25 cellular contexts compared by ENCODE assay signal in the genomic region with DNA sequence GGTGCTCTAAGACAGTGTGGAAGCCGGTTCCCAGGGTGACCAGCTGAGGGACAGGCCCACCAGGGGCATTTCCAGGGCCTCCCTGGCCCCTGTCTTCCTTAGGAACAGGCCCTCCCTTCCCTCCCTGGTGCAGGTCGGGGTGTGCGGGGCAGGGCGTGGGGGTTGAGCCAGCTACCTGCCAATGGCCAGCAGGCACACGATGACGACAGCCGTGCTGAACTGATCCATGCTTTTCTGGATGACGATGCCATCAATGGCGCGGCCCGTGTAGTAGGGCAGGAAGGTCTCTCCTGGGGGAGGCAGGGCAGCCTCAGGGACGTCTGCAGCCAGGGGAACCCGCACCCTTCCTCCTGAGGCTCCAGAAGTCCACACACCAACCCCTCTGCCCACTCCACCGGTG. TPM values are rescaled to one million over a fixed set of nuclear protein-coding genes. Genes with fewer than 3 reads are reported as not detected.
DNase-seq lines count a peak whose midpoint lies in the region; ATAC-seq, FAIRE-seq and TF ChIP-seq lines count a peak whose summit lies in the region.
"Had no signal": no experiment of that assay in that cellular context is flagged by ENCODE, and none has a peak within 500 bp of the region (broad histone marks: within the 10 kb centered on the region; RNA-seq: fewer than 3 reads in every experiment).

No MANE protein-coding gene starts in this region.

- no peak overlapping the region for H3K4ac ChIP-seq in neuronal stem cell (ENCODE audit: low read length)

- TF ChIP-seq POLR2A in A549 (IDR thresholded peaks at IDR 0.05; ENCODE audit: low read length) = no peak

- TF ChIP-seq RAD21 in A549 (conservative IDR thresholded peaks at IDR 0.05 in 1 of 2, IDR thresholded peaks at IDR 0.05 in 1 of 2) = no peak

- no peak overlapping the region for H3K18ac ChIP-seq in neuronal stem cell (ENCODE audit: low read length)

- no peak overlapping the region for H2BK120ac ChIP-seq in neuronal stem cell (ENCODE audit: low read depth, low read length)

- no peaks in the 10 kb centered on the region for H3K9me3 ChIP-seq in A549
- peaks cover 0 to 2% of the 10 kb centered on the region in 2 donors for H3K9me3 ChIP-seq in neuronal stem cell (replicated peaks in 1 of 2; ENCODE audit: control insufficient read depth in 2 of 2, insufficient read depth in 1 of 2, low read depth in 1 of 2, low read length in 2 of 2)
- H3K9me3 ChIP-seq: BLaER1 treated with 17β-estradiol and CSF1 and Interleukin-3, amounts not matched to agents 10 nM and 100 nM; Caco-2 had no signal

- peak overlapping the region; percentile 31 for H3K14ac ChIP-seq in neuronal stem cell (ENCODE audit: low read length)

- H3K23ac ChIP-seq in neuronal stem cell (ENCODE audit: low read depth, low read length, poor library complexity) = no peak overlapping the region

- TF ChIP-seq CTCF in A549 (IDR thresholded peaks at IDR 0.05) (no peak), osteocyte (IDR thresholded peaks at IDR 0.05) (no peak)

- FAIRE-seq in A549 (lab: Jason Lieb, UNC) = no peak
- FAIRE-seq: GM12891, GM18507, HTR-8/SVneo had no signal

- no peak overlapping the region for H3K4me3 Mint-ChIP-seq in osteocyte (ENCODE audit: unreplicated experiment)
- H3K4me3 Mint-ChIP-seq: CD4-positive, alpha-beta memory T cell; GM23338 had no signal

- TF ChIP-seq EP300 in A549 (IDR thresholded peaks at IDR 0.05) = no peak

- no peaks in the 10 kb centered on the region for H3K79me1 ChIP-seq in neuronal stem cell (ENCODE audit: low read depth, low read length)

- no peak overlapping the region for H4K8ac ChIP-seq in neuronal stem cell (ENCODE audit: low read depth, low read length)

- WGBS in A549 (ENCODE audit: missing lambda C conversion rate) = 84% methylated on average over 10 of the region's 14 CpGs
- WGBS in neuronal stem cell (ENCODE audit: extremely low coverage in 2 of 2, insufficient read length in 2 of 2, insufficient replicate concordance in 1 of 2), 2 donors = no CpG with 5 or more reads among the region's 14 CpGs

- H2BK12ac ChIP-seq in neuronal stem cell (ENCODE audit: low read length) = peak overlapping the region; percentile 7

- no peaks in the 10 kb centered on the region for H3K9me3 Mint-ChIP-seq in osteocyte (ENCODE audit: unreplicated experiment)
- H3K9me3 Mint-ChIP-seq: CD4-positive, alpha-beta memory T cell; GM23338 had no signal

- peaks cover 42% of the 10 kb centered on the region for H3K4me1 ChIP-seq in A549
- peaks cover under 1 to 7% of the 10 kb centered on the region in 2 donors for H3K4me1 ChIP-seq in neuronal stem cell (ENCODE audit: control insufficient read depth in 2 of 2, insufficient read depth in 1 of 2, low read depth in 1 of 2, low read length in 2 of 2)

- H2BK15ac ChIP-seq in neuronal stem cell (ENCODE audit: low read length) = peak overlapping the region; percentile 14

- in situ Hi-C loops in G401 (cut with HindIII; ENCODE audit: low sequenced_read_pairs) = no loop called here

- H3K27ac ChIP-seq in A549 (peak overlapping the region; percentile 35 to 72; a peak in 5 of 6 replicates), angular gyrus (ENCODE audit: low read depth, low read length) (peak overlapping the region; percentile 19), neuronal stem cell (replicated peaks; ENCODE audit: low read length) (no peak overlapping the region)
- H3K27ac ChIP-seq: KMS-11, SK-N-MC had no signal

- H4K91ac ChIP-seq in neuronal stem cell (ENCODE audit: low read depth, low read length, poor library complexity) = no peak overlapping the region

- no peaks in the 10 kb centered on the region for H3K27me3 Mint-ChIP-seq in osteocyte (ENCODE audit: unreplicated experiment)
- H3K27me3 Mint-ChIP-seq: CD4-positive, alpha-beta memory T cell had no signal

- H3K36me3 Mint-ChIP-seq in osteocyte (ENCODE audit: unreplicated experiment) = no peaks in the 10 kb centered on the region
- H3K36me3 Mint-ChIP-seq: CD4-positive, alpha-beta memory T cell had no signal

- H3K36me3 ChIP-seq in neuronal stem cell (replicated peaks in 1 of 2; ENCODE audit: control insufficient read depth in 2 of 2, insufficient read depth in 2 of 2, low read length in 2 of 2) = no peaks in the 10 kb centered on the region

- DNase-seq in A549 (ENCODE audit: low read depth in 1 of 2, low spot score in 1 of 2) (no peak), G401 (ENCODE audit: low spot score) (peak; percentile 28), neuronal stem cell (ENCODE audit: low spot score) (no peak), osteocyte (ENCODE audit: extremely low spot score, unreplicated experiment) (no peak), AG20443 (ENCODE audit: low spot score) (no peak), NCI-H2081 treated with DMSO at 0.1 percent for 48 hours (lab: John Stamatoyannopoulos, UW) (no peak)
- DNase-seq: Caco-2; CD4-positive, alpha-beta memory T cell; DND-41; NCI-H1417; NCI-H1694 treated with DMSO at 0.1 percent for 48 hours; NCI-H2107; NCI-H446 treated with DMSO at 0.1 percent for 48 hours; NCI-H526 treated with DMSO at 0.1 percent for 48 hours; OCI-M1; SHP77 treated with DMSO at 0.1 percent for 48 hours had no signal

- ATAC-seq in A549 = no peak
- ATAC-seq: GM23338, HCT116 had no signal

- no peak overlapping the region for H2AFZ ChIP-seq in neuronal stem cell (ENCODE audit: low read length)
- H2AFZ ChIP-seq: GM23338 had no signal

- no peak overlapping the region for H3K27ac Mint-ChIP-seq in osteocyte (ENCODE audit: unreplicated experiment)
- H3K27ac Mint-ChIP-seq: CD4-positive, alpha-beta memory T cell; GM23338 had no signal

- H3K9ac ChIP-seq in neuronal stem cell (ENCODE audit: low read depth, low read length, poor library complexity) = peak overlapping the region; percentile 57
- H3K9ac ChIP-seq: KMS-11 had no signal

- H3K27me3 ChIP-seq in neuronal stem cell (ENCODE audit: control insufficient read depth in 3 of 3, insufficient read depth in 3 of 3, low read depth in 1 of 3, low read length in 3 of 3) = no peaks in the 10 kb centered on the region
- H3K27me3 ChIP-seq: BLaER1 treated with 17β-estradiol and CSF1 and Interleukin-3, amounts not matched to agents 10 nM and 100 nM had no signal

- H3K4me1 Mint-ChIP-seq in osteocyte (ENCODE audit: unreplicated experiment) = peaks cover 38% of the 10 kb centered on the region
- H3K4me1 Mint-ChIP-seq: GM23338 had no signal

- H3K4me2 ChIP-seq in A549 = no peak overlapping the region
- no peak overlapping the region for H3K4me2 ChIP-seq in neuronal stem cell (ENCODE audit: insufficient read depth, low read length, poor library complexity, severe bottlenecking)
- H3K4me2 ChIP-seq: GM23338, KMS-11 had no signal

- H3K4me3 ChIP-seq in A549 = no peak overlapping the region
- no peak overlapping the region for H3K4me3 ChIP-seq in neuronal stem cell (ENCODE audit: low read length in 2 of 2)
- H3K4me3 ChIP-seq: BLaER1 treated with 17β-estradiol and CSF1 and Interleukin-3, amounts not matched to agents 10 nM and 100 nM; GM23338; SK-N-MC had no signal

- CTCF ChIA-PET in A549 (lab: Yijun Ruan, JAX) = interaction anchor here (0.6 to 25.9 kb wide), 10 partner anchors 13 to 312 kb away, joined by 3 to 522 read pairs (median 5); no protein-coding TSS in a partner anchor

- H2BK5ac ChIP-seq in neuronal stem cell (ENCODE audit: low read length) = peak overlapping the region; percentile 72

- POLR2A ChIA-PET in A549 (lab: Yijun Ruan, JAX) = interaction anchor here (0.6 kb wide), 1 partner anchor 52 kb away, joined by 4 read pairs; no protein-coding TSS in a partner anchor

- H2AK5ac ChIP-seq in neuronal stem cell (ENCODE audit: low read depth, low read length) = no peak overlapping the region

TF ChIP-seq in A549, 52 proteins besides CTCF, POLR2A, EP300 and RAD21 (continues in another document):
- TF ChIP-seq ESRRA (IDR thresholded peaks at IDR 0.05; ENCODE audit: borderline replicate concordance, low read length) = no peak

RNA-seq across cellular contexts. Expression of a gene that starts 16.0 kb away (rescaled TPM):
- polyA plus RNA-seq in A549 (2011; rRNA removed) = 2.7 and 3.1 TPM in 2 replicates
- polyA plus RNA-seq in A549 (2012; cell fraction: cytosol; rRNA removed) = 4.5 and 6.7 TPM in 2 replicates
- polyA plus RNA-seq in A549 (2012; cell fraction: nucleus; rRNA removed) = 13.3 and 15.2 TPM in 2 replicates
- polyA plus RNA-seq in A549 (2017; fragmentation: RNase III; extraction: RNeasy Plus Mini Kit Qiagen cat#74134 plus additional on column Dnase treatment) = 4.8 to 5.8 TPM (median 5.0 TPM) in 3 replicates
- 10.3 and 10.5 TPM in 2 replicates for polyA minus RNA-seq in A549 (2011; rRNA and poly(A)+ RNA removed)
- total RNA-seq in G401 (2014; rRNA removed; shearing (Covaris generic)) = 3.8 and 7.4 TPM in 2 replicates
- 2.0 TPM for polyA plus RNA-seq in neuronal stem cell (2013, experiment 1 of 2)
- 1.5 TPM for polyA plus RNA-seq in neuronal stem cell (2013, experiment 2 of 2)
- 13.1 and 13.4 TPM in 2 replicates for total RNA-seq in osteocyte

RNA-seq across cellular contexts. Expression of a gene that starts 24.8 kb away (rescaled TPM):
- polyA plus RNA-seq in A549 (2011; rRNA removed) = 11.0 and 11.8 TPM in 2 replicates
- 26.7 and 34.0 TPM in 2 replicates for polyA plus RNA-seq in A549 (2012; cell fraction: cytosol; rRNA removed)
- polyA plus RNA-seq in A549 (2012; cell fraction: nucleus; rRNA removed) = 88.1 and 96.6 TPM in 2 replicates
- 15.7 to 18.2 TPM (median 17.5 TPM) in 3 replicates for polyA plus RNA-seq in A549 (2017; fragmentation: RNase III; extraction: RNeasy Plus Mini Kit Qiagen cat#74134 plus additional on column Dnase treatment)
- polyA minus RNA-seq in A549 (2011; rRNA and poly(A)+ RNA removed) = 17.6 and 21.3 TPM in 2 replicates
- total RNA-seq in G401 (2014; rRNA removed; shearing (Covaris generic)) = 23.6 and 45.3 TPM in 2 replicates
- polyA plus RNA-seq in neuronal stem cell (2013, experiment 1 of 2) = 6.9 TPM
- polyA plus RNA-seq in neuronal stem cell (2013, experiment 2 of 2) = 5.5 TPM
- 16.7 and 20.2 TPM in 2 replicates for total RNA-seq in osteocyte

RNA-seq across cellular contexts. Expression of a gene that starts 30.2 kb away (rescaled TPM):
- polyA plus RNA-seq in A549 (2011; rRNA removed) = 152 and 209 TPM in 2 replicates
- polyA plus RNA-seq in A549 (2012; cell fraction: cytosol; rRNA removed) = 289 and 369 TPM in 2 replicates
- polyA plus RNA-seq in A549 (2012; cell fraction: nucleus; rRNA removed) = 208 and 222 TPM in 2 replicates
- 196 to 211 TPM (median 208 TPM) in 3 replicates for polyA plus RNA-seq in A549 (2017; fragmentation: RNase III; extraction: RNeasy Plus Mini Kit Qiagen cat#74134 plus additional on column Dnase treatment)
- 39.6 and 41.8 TPM in 2 replicates for polyA minus RNA-seq in A549 (2011; rRNA and poly(A)+ RNA removed)
- total RNA-seq in G401 (2014; rRNA removed; shearing (Covaris generic)) = 315 and 347 TPM in 2 replicates
- polyA plus RNA-seq in neuronal stem cell (2013, experiment 1 of 2) = 134 TPM
- polyA plus RNA-seq in neuronal stem cell (2013, experiment 2 of 2) = 128 TPM
- 166 and 171 TPM in 2 replicates for total RNA-seq in osteocyte

RNA-seq across cellular contexts. Expression of a gene that starts 54.4 kb away (rescaled TPM):
- polyA plus RNA-seq in A549 (2011; rRNA removed) (14.4 and 18.6 TPM in 2 replicates), A549 (2017; fragmentation: RNase III; extraction: RNeasy Plus Mini Kit Qiagen cat#74134 plus additional on column Dnase treatment) (16.0 to 17.0 TPM (median 16.2 TPM) in 3 replicates)
- 21.2 and 21.5 TPM in 2 replicates for polyA plus RNA-seq in A549 (2012; cell fraction: cytosol; rRNA removed)
- polyA plus RNA-seq in A549 (2012; cell fraction: nucleus; rRNA removed) = 27.6 and 29.8 TPM in 2 replicates
- 12.1 and 14.6 TPM in 2 replicates for polyA minus RNA-seq in A549 (2011; rRNA and poly(A)+ RNA removed)
- 38.3 and 53.4 TPM in 2 replicates for total RNA-seq in G401 (2014; rRNA removed; shearing (Covaris generic))
- 26.4 TPM for polyA plus RNA-seq in neuronal stem cell (2013, experiment 1 of 2)
- 26.7 TPM for polyA plus RNA-seq in neuronal stem cell (2013, experiment 2 of 2)
- 27.5 and 29.9 TPM in 2 replicates for total RNA-seq in osteocyte
